ENCODE assay signal across 9 cellular contexts in genomic region chr9:33023661-33024060, GRCh38. TPM values are rescaled to one million over a fixed set of nuclear protein-coding genes. Genes with fewer than 3 reads are reported as not detected.
A peak's percentile ranks its signal among the peaks of the same experiment; 100 is the strongest.
DNase-seq lines count a peak whose midpoint lies in the region; ATAC-seq, FAIRE-seq and TF ChIP-seq lines count a peak whose summit lies in the region.
"Had no signal": no experiment of that assay in that cellular context is flagged by ENCODE, and none has a peak within 500 bp of the region (broad histone marks: within the 10 kb centered on the region; RNA-seq: fewer than 3 reads in every experiment).

No MANE protein-coding gene starts in this region.

- H3K79me2 ChIP-seq in HCT116 (ENCODE audit: insufficient read depth, low read length) = peaks cover 97% of the 10 kb centered on the region
- H3K79me2 ChIP-seq in smooth muscle cell (ENCODE audit: low read depth) = peaks cover 84% of the 10 kb centered on the region

- peak overlapping the region; percentile 93 to 95 for H3K4me3 ChIP-seq in HCT116 (replicated peaks in 1 of 2; ENCODE audit: low read depth in 1 of 2, low read length in 2 of 2)
- peak overlapping the region; percentile 75 for H3K4me3 ChIP-seq in right cardiac atrium (ENCODE audit: low read length)
- peak overlapping the region; percentile 94 for H3K4me3 ChIP-seq in smooth muscle cell

- TF ChIP-seq RAD21 in HCT116 (IDR thresholded peaks at IDR 0.05; ENCODE audit: low read depth) = no peak

- H3K9me2 ChIP-seq in HCT116 (ENCODE audit: insufficient read depth) = no peaks in the 10 kb centered on the region

- H3K4me1 Mint-ChIP-seq in activated B cell treated with CpG ODN at 0.5 μM for 24 hours = peaks cover 50% of the 10 kb centered on the region

- H3K27me3 Mint-ChIP-seq in activated B cell treated with CpG ODN at 0.5 μM for 24 hours = no peaks in the 10 kb centered on the region

- DNase-seq in HCT116 (ENCODE audit: low read depth, low spot score) (no peak), activated B cell treated with CpG ODN at 0.5 μM for 24 hours (no peak), right cardiac atrium (no peak), smooth muscle cell (lab: John Stamatoyannopoulos, UW; ENCODE audit: unreplicated experiment) (no peak), GM12892 (ENCODE audit: insufficient read length) (no peak), amniotic stem cell (lab: John Stamatoyannopoulos, UW) (no peak), NCI-H1105 (lab: John Stamatoyannopoulos, UW) (no peak)
- DNase-seq: NCI-H1436 had no signal

- H4K20me1 ChIP-seq in HCT116 (ENCODE audit: insufficient read depth) (peaks cover 28% of the 10 kb centered on the region), smooth muscle cell (ENCODE audit: low read depth) (peaks cover 35% of the 10 kb centered on the region)

- H2AFZ ChIP-seq in HCT116 (ENCODE audit: low read depth, low read length, poor library complexity, severe bottlenecking) (no peak overlapping the region), smooth muscle cell (ENCODE audit: low read depth) (no peak overlapping the region)

- H3K4me2 ChIP-seq in HCT116 (ENCODE audit: low read length) = peak overlapping the region; percentile 94
- peak overlapping the region; percentile 97 for H3K4me2 ChIP-seq in smooth muscle cell

- no TSS peak for BruUV-seq in HCT116 (replicated peaks; lab: Mats Ljungman, UMichigan)

- 94% methylated on average over 4 of the region's 4 CpGs for WGBS in right cardiac atrium
- WGBS in smooth muscle cell (ENCODE audit: low lambda C conversion rate) = 87% methylated on average over 4 of the region's 4 CpGs

- H3K36me3 ChIP-seq in HCT116 (ENCODE audit: control insufficient read depth in 1 of 2, insufficient read depth in 2 of 2, low read length in 2 of 2) (peaks cover 27 to 31% of the 10 kb centered on the region in 2 experiments; a peak in 3 of 4 replicates), smooth muscle cell (ENCODE audit: low read depth) (peaks cover 7% of the 10 kb centered on the region)

- peak overlapping the region; percentile 88 for H3K27ac Mint-ChIP-seq in activated B cell treated with CpG ODN at 0.5 μM for 24 hours

- RAD21 ChIA-PET in HCT116 (lab: Charles Lee; ENCODE audit: low non-redundant PET in 1 of 2, low total read pairs in 2 of 2, uncharacterized antibody in 2 of 2, unreplicated experiment in 2 of 2) = no interaction called here

- intact Hi-C loops in HCT116 (cut with micrococcal nuclease) (no loop called here), activated B cell treated with CpG ODN at 0.5 μM for 24 hours (cut with micrococcal nuclease) (loop anchor here (10.0 kb wide), 3 partner anchors 451 to 1301 kb away; partner anchors contain the start of genes KIF24, NOL6, NUDT2 and UBAP2), right cardiac atrium (cut with DNase I) (no loop called here)

- no peak for TF ChIP-seq POLR2A in HCT116 (IDR thresholded peaks at IDR 0.05; ENCODE audit: borderline replicate concordance, extremely low read depth, insufficient read depth, insufficient read length)
- TF ChIP-seq POLR2A in GM12892 (IDR thresholded peaks at IDR 0.05; ENCODE audit: low read depth, low read length) = no peak

- H3F3A ChIP-seq in smooth muscle cell (ENCODE audit: low read depth) = peaks cover 8% of the 10 kb centered on the region

- POLR2A ChIA-PET in HCT116 (lab: Charles Lee) = interaction anchor here (0.7 to 3.8 kb wide), 4 partner anchors 10 to 1426 kb away, joined by 3 to 58 read pairs (median 4); no protein-coding TSS in a partner anchor
- POLR2A ChIA-PET in activated B cell treated with CpG ODN at 0.5 μM for 24 hours (lab: Charles Lee) = interaction anchor here (1.5 to 3.0 kb wide), 3 partner anchors 16 to 498 kb away, joined by 4 to 34 read pairs (median 12); partner anchors contain the start of genes RIGI and SMU1

- ATAC-seq in HCT116 (no peak), activated B cell treated with CpG ODN at 0.5 μM for 24 hours (ENCODE audit: low read depth) (no peak), right cardiac atrium (no peak), GM18519 (IDR thresholded peaks at IDR 0.05; ENCODE audit: low FRiP score, unreplicated experiment) (no peak)

- CTCF ChIA-PET in HCT116 (lab: Charles Lee) (no interaction called here), activated B cell treated with CpG ODN at 0.5 μM for 24 hours (lab: Charles Lee) (interaction anchor here (1.3 kb wide), 1 partner anchor 443 kb away, joined by 4 read pairs; no protein-coding TSS in a partner anchor)

- no peaks in the 10 kb centered on the region for H3K9me3 Mint-ChIP-seq in activated B cell treated with CpG ODN at 0.5 μM for 24 hours

- peaks cover 47% of the 10 kb centered on the region for H3K36me3 Mint-ChIP-seq in activated B cell treated with CpG ODN at 0.5 μM for 24 hours (ENCODE audit: low read depth)

- H3K27ac ChIP-seq in HCT116 (ENCODE audit: low read depth, low read length) (peak overlapping the region; percentile 94), right cardiac atrium (ENCODE audit: low read length) (no peak overlapping the region), smooth muscle cell (ENCODE audit: low read depth) (peak overlapping the region; percentile 93)

- H3K27me3 ChIP-seq in HCT116 (ENCODE audit: insufficient read depth, low read length) = no peaks in the 10 kb centered on the region
- no peaks in the 10 kb centered on the region for H3K27me3 ChIP-seq in right cardiac atrium (ENCODE audit: control insufficient read depth, insufficient read depth)
- no peaks in the 10 kb centered on the region for H3K27me3 ChIP-seq in smooth muscle cell (ENCODE audit: low read depth)

- H3K4me1 ChIP-seq in HCT116 (ENCODE audit: control insufficient read depth in 1 of 2, insufficient read depth in 2 of 2, low read length in 2 of 2) (peaks cover 9 to 24% of the 10 kb centered on the region in 2 experiments), right cardiac atrium (ENCODE audit: control insufficient read depth, insufficient read depth, low read length) (peaks cover 8% of the 10 kb centered on the region), smooth muscle cell (ENCODE audit: low read depth) (peaks cover 34% of the 10 kb centered on the region)

- no peak for TF ChIP-seq CTCF in HCT116 (IDR thresholded peaks at IDR 0.05 in 2 of 3, conservative IDR thresholded peaks at IDR 0.05 in 1 of 3; ENCODE audit: borderline replicate concordance in 1 of 3, insufficient read depth in 1 of 3, low read depth in 2 of 3, low read length in 2 of 3)
- TF ChIP-seq CTCF in activated B cell treated with CpG ODN at 0.5 μM for 24 hours (IDR thresholded peaks at IDR 0.05) = no peak
- TF ChIP-seq CTCF in smooth muscle cell (IDR thresholded peaks at IDR 0.05; ENCODE audit: borderline replicate concordance, insufficient read depth, poor library complexity, severe bottlenecking) = no peak

- H3K9me3 ChIP-seq in HCT116 (ENCODE audit: control insufficient read depth in 1 of 2, insufficient read depth in 1 of 2, low read depth in 1 of 2, low read length in 2 of 2) = no peaks in the 10 kb centered on the region
- no peaks in the 10 kb centered on the region for H3K9me3 ChIP-seq in right cardiac atrium (ENCODE audit: control insufficient read depth, low read length)
- H3K9me3 ChIP-seq in smooth muscle cell (replicated peaks; ENCODE audit: low read depth) = no peaks in the 10 kb centered on the region

- H3K9ac ChIP-seq in HCT116 (ENCODE audit: low read length) (peak overlapping the region; percentile 98), smooth muscle cell (ENCODE audit: low read depth) (peak overlapping the region; percentile 90)

- no peak for FAIRE-seq in GM12892 (lab: Jason Lieb, UNC)

- peak overlapping the region; percentile 95 for H3K4me3 Mint-ChIP-seq in activated B cell treated with CpG ODN at 0.5 μM for 24 hours

TF ChIP-seq in HCT116, 20 proteins besides CTCF, POLR2A, EP300 and RAD21 (continues in another document):
- TF ChIP-seq JUND (IDR thresholded peaks at IDR 0.05) = no peak

RNA-seq across cellular contexts. Expression of gene DNAJA1, which starts 1.4 kb away (rescaled TPM):
- total RNA-seq in HCT116 (2021; ENCODE audit: unreplicated experiment) = 117 TPM
- 60.8 and 68.4 TPM in 2 replicates for polyA plus RNA-seq in HCT116 (2012)
- total RNA-seq in activated B cell treated with CpG ODN at 0.5 μM for 24 hours = 107 and 117 TPM in 2 replicates
- total RNA-seq in right cardiac atrium = 100 to 1,000 TPM in 2 of 4 donors, 10 to 100 TPM in 2; 63.7 to 119 (median 91.2) TPM
- 72.2 TPM for polyA plus RNA-seq in right cardiac atrium
- total RNA-seq in smooth muscle cell = 151 and 161 TPM in 2 replicates
- polyA plus RNA-seq in smooth muscle cell = 141 and 152 TPM in 2 replicates
- polyA plus RNA-seq in GM12892 (2012; ENCODE audit: missing spikeins) = 152 TPM

RNA-seq across cellular contexts. Expression of gene APTX, which starts 22.2 kb away (rescaled TPM):
- total RNA-seq in HCT116 (2021; ENCODE audit: unreplicated experiment) (44.0 TPM), activated B cell treated with CpG ODN at 0.5 μM for 24 hours (27.4 and 29.7 TPM in 2 replicates), right cardiac atrium (10 to 100 TPM; 15.7 to 16.8 (median 16.3) TPM), smooth muscle cell (39.0 and 39.6 TPM in 2 replicates)
- 27.8 and 34.3 TPM in 2 replicates for polyA plus RNA-seq in HCT116 (2012)
- polyA plus RNA-seq in right cardiac atrium (17.1 TPM), smooth muscle cell (33.8 and 41.7 TPM in 2 replicates)
- polyA plus RNA-seq in GM12892 (2012; ENCODE audit: missing spikeins) = 42.3 TPM

RNA-seq across cellular contexts. Expression of gene SMU1, which starts 52.8 kb away (rescaled TPM):
- total RNA-seq in HCT116 (2021; ENCODE audit: unreplicated experiment) (30.5 TPM), activated B cell treated with CpG ODN at 0.5 μM for 24 hours (26.8 and 28.1 TPM in 2 replicates), right cardiac atrium (10 to 100 TPM; 16.6 to 17.3 (median 17.0) TPM), smooth muscle cell (17.4 and 18.8 TPM in 2 replicates)
- 15.2 and 16.4 TPM in 2 replicates for polyA plus RNA-seq in HCT116 (2012)
- polyA plus RNA-seq in right cardiac atrium (9.4 TPM), smooth muscle cell (13.7 and 15.1 TPM in 2 replicates)
- 19.1 TPM for polyA plus RNA-seq in GM12892 (2012; ENCODE audit: missing spikeins)
